1 cellular context compared by ENCODE assay signal in genomic region chr19:6728346-6728745, GRCh38.
TF ChIP-seq lines count a peak whose summit lies in the region.

No MANE protein-coding gene starts in this region.

TF ChIP-seq in SK-N-SH treated with all-trans-retinoic acid at 6 μM for 48 hours, 23 proteins besides CTCF, POLR2A, EP300 and RAD21 (continued from another document):
- no peak for TF ChIP-seq CREB5 (CRISPR knock-in tag; IDR thresholded peaks at IDR 0.05; ENCODE audit: low read depth)
- TF ChIP-seq ZC3H10 (CRISPR knock-in tag; IDR thresholded peaks at IDR 0.05): no peak
- TF ChIP-seq SNAI2 (CRISPR knock-in tag; IDR thresholded peaks at IDR 0.05): no peak
- TF ChIP-seq ZFP3 (CRISPR knock-in tag; IDR thresholded peaks at IDR 0.05): no peak
- TF ChIP-seq ARNTL (CRISPR knock-in tag; IDR thresholded peaks at IDR 0.05; ENCODE audit: borderline replicate concordance, low read depth): no peak
- no peak for TF ChIP-seq OSR1 (CRISPR knock-in tag; IDR thresholded peaks at IDR 0.05)
- no peak for TF ChIP-seq RARB (CRISPR knock-in tag; IDR thresholded peaks at IDR 0.05)
